ENCODE assay signal across 8 cellular contexts in the genomic region with DNA sequence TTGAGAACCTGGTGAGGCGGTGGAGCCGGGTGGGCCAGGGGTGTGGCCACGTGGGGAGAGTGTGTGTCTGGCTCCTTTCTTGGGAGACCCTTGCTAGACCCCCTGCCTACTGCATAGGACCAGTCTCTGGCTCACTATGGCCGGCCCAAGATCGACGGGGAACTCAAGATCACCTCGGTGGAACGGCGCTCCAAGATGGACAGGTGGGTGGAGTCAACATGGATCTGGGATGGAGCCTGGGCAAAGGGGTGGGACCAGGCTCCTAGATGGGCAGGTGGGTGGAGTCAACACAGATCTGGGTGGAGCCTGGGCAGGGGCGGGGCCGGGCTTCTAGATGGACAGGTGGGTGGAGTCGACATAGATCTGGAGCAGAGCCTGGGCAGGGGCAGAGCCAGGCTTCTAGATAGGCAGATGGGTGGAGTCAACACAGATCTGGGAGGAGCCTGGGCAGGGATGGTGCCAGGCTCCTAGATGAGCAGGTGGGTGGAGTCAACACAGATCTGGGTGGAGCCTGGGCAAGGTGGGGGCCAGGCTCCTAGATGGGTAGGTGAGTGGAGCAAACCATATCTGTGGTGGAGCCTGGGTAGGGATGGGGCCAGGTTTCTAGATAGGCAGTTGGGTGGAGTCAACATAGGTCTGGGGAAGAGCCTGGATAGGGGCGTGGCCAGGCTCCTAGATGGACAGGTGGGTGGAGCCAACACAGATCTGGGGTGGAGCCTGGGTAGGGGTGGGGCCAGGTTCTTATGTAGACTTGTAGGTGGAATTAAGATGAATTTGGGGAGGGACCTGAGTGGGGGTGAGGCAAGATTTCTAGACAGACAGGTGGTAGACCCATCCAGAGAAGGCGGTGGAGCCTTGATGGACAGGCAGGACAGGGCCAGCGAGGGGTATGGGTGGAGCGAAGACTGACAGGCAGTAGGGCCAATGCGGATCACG. TPM values are rescaled to one million over a fixed set of nuclear protein-coding genes. Genes with fewer than 3 reads are reported as not detected.
A peak's percentile ranks its signal among the peaks of the same experiment; 100 is the strongest.
DNase-seq lines count a peak whose midpoint lies in the region; ATAC-seq and TF ChIP-seq lines count a peak whose summit lies in the region.

No MANE protein-coding gene starts in this region.

- H3K27ac ChIP-seq in left lung (no peak overlapping the region), sigmoid colon (no peak overlapping the region)

- peak; percentile 53 for ATAC-seq in left lung
- no peak for ATAC-seq in HG03097 (IDR thresholded peaks at IDR 0.05; ENCODE audit: low FRiP score, unreplicated experiment)

- CTCF ChIA-PET in HEK293T (lab: Yijun Ruan, JAX) = no interaction called here

- no peaks in the 10 kb centered on the region for H3K4me1 ChIP-seq in BE2C
- H3K4me1 ChIP-seq in left lung = peaks cover 0 to 9% of the 10 kb centered on the region in 2 donors
- no peaks in the 10 kb centered on the region for H3K4me1 ChIP-seq in sigmoid colon

- intact Hi-C loops in left lung (cut with DNase I) = no loop called here
- intact Hi-C loops in sigmoid colon (cut with DNase I) = no loop called here

- POLR2A ChIA-PET in HEK293T (lab: Yijun Ruan, JAX) = no interaction called here

- no peak for TF ChIP-seq EP300 in sigmoid colon (IDR thresholded peaks at IDR 0.05)

- H3K36me3 ChIP-seq in BE2C (no peaks in the 10 kb centered on the region), left lung (peaks cover 0 to 95% of the 10 kb centered on the region in 2 donors), sigmoid colon (no peaks in the 10 kb centered on the region)

- WGBS in sigmoid colon, 2 donors = 78 to 81% methylated on average over 18 of the region's 18 CpGs

- H3K4me3 ChIP-seq in BE2C (ENCODE audit: low read depth, low read length) (no peak overlapping the region), left lung (no peak overlapping the region), sigmoid colon (no peak overlapping the region)

- H3K27me3 ChIP-seq in BE2C (no peaks in the 10 kb centered on the region), left lung (peaks cover 0 to 26% of the 10 kb centered on the region in 2 donors), sigmoid colon (peaks cover 0 to 18% (median 7%) of the 10 kb centered on the region in 3 donors)

- no peaks in the 10 kb centered on the region for H3K9me3 ChIP-seq in BE2C
- no peaks in the 10 kb centered on the region for H3K9me3 ChIP-seq in left lung
- H3K9me3 ChIP-seq in sigmoid colon = no peaks in the 10 kb centered on the region

- DNase-seq in BE2C (peak; percentile 20), HEK293T (ENCODE audit: extremely low spot score) (peak; percentile 94), left lung (no peak), DMS79 (lab: John Stamatoyannopoulos, UW) (no peak), sigmoid colon (no peak), dedifferentiated amniotic fluid mesenchymal stem cell (ENCODE audit: extremely low spot score) (no peak)
- peak; percentile 62 for DNase-seq in activated CD4-positive, CD25-positive, alpha-beta regulatory T cell treated with anti-CD3 and anti-CD28 coated beads, Interleukin-2, amount 50 U/mL, for 72 hours

- no peak for TF ChIP-seq POLR2A in sigmoid colon (IDR thresholded peaks at IDR 0.05)

- no peak for TF ChIP-seq CTCF in BE2C (IDR thresholded peaks at IDR 0.05; ENCODE audit: low read depth, low read length)
- TF ChIP-seq CTCF in left lung (IDR thresholded peaks at IDR 0.05) = no peak
- no peak for TF ChIP-seq CTCF in sigmoid colon (IDR thresholded peaks at IDR 0.05)

TF ChIP-seq in HEK293T, 16 proteins besides CTCF, POLR2A, EP300 and RAD21:
- TF ChIP-seq CTBP1 (IDR thresholded peaks at IDR 0.05; ENCODE audit: borderline replicate concordance) (no peak), ZNF384 (IDR thresholded peaks at IDR 0.05) (no peak), FOXK2 (IDR thresholded peaks at IDR 0.05) (peak; percentile 51; the same call in 1 of the 2 replicates), ARNT (IDR thresholded peaks at IDR 0.05) (peak; percentile 33; the same call in 1 of the 2 replicates), SP1 (IDR thresholded peaks at IDR 0.05) (peak; percentile 21; the same call in 1 of the 2 replicates), FOXA1 (IDR thresholded peaks at IDR 0.05) (no peak)
- TF ChIP-seq, protein P1, sequence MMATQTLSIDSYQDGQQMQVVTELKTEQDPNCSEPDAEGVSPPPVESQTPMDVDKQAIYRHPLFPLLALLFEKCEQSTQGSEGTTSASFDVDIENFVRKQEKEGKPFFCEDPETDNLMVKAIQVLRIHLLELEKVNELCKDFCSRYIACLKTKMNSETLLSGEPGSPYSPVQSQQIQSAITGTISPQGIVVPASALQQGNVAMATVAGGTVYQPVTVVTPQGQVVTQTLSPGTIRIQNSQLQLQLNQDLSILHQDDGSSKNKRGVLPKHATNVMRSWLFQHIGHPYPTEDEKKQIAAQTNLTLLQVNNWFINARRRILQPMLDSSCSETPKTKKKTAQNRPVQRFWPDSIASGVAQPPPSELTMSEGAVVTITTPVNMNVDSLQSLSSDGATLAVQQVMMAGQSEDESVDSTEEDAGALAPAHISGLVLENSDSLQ (IDR thresholded peaks at IDR 0.05) = peak; percentile 96

RNA-seq across cellular contexts. Expression of a gene that starts 56.5 kb away (rescaled TPM):
- not detected for polyA plus RNA-seq in BE2C (2012; ENCODE audit: insufficient read depth, insufficient read length, low read depth)
- total RNA-seq in left lung (10 to 100 TPM; 11.5 to 51.3 TPM), sigmoid colon (1 to 10 TPM; 3.0 to 4.6 (median 4.3) TPM)
- 10 to 100 TPM in 1 of 3 donors, 1 to 10 TPM in 2; 2.4 to 18.9 (median 3.7) TPM for polyA plus RNA-seq in sigmoid colon

RNA-seq across cellular contexts. Expression of a gene that starts 58.4 kb away (rescaled TPM):
- 0.23 TPM for polyA plus RNA-seq in BE2C (2012; ENCODE audit: insufficient read depth, insufficient read length, low read depth)
- 10 to 100 TPM in 1 of 2 donors, 1 to 10 TPM in 1; 1.3 to 15.2 TPM for total RNA-seq in left lung
- under 1 TPM in 1 of 4 donors, not detected in 3; 0.28 TPM for total RNA-seq in sigmoid colon
- 1 to 10 TPM in 2 of 3 donors, under 1 TPM in 1; 0.61 to 1.8 (median 1.2) TPM for polyA plus RNA-seq in sigmoid colon

Comparison
In these comparisons a context has a peak if more than half of its experiments do, and no peak if none do; other contexts are left out.
1. DNase-seq: peak in BE2C (single experiment), HEK293T (single experiment) and activated CD4-positive, CD25-positive, alpha-beta regulatory T cell treated with anti-CD3 and anti-CD28 coated beads, Interleukin-2, amount 50 U/mL, for 72 hours (single experiment); none in left lung (0 of 2), DMS79 (single experiment), sigmoid colon (single experiment) and dedifferentiated amniotic fluid mesenchymal stem cell (single experiment).